14 cellular contexts compared by ENCODE assay signal in genomic region chr7:123754295-123754871, GRCh38.
"Had no signal": no experiment of that assay in that cellular context is flagged by ENCODE, and none has a peak within 500 bp of the region (broad histone marks: within the 10 kb centered on the region; RNA-seq: fewer than 3 reads in every experiment).

No MANE protein-coding gene starts in this region.

- H3K27ac ChIP-seq: cardiac muscle cell, gastrocnemius medialis, suprapubic skin, upper lobe of left lung had no signal

- H3K36me3 ChIP-seq: cardiac muscle cell, gastrocnemius medialis, suprapubic skin, upper lobe of left lung had no signal

- H3K9me3 ChIP-seq: gastrocnemius medialis, suprapubic skin, upper lobe of left lung had no signal

- FAIRE-seq: astrocyte, colon had no signal

- H3K4me3 ChIP-seq: cardiac muscle cell, gastrocnemius medialis, suprapubic skin, upper lobe of left lung had no signal

- DNase-seq: activated CD4-positive, alpha-beta T cell treated with anti-CD3 and anti-CD28 coated beads for 1 hour; activated CD4-positive, alpha-beta T cell treated with anti-CD3 and anti-CD28 coated beads, Interleukin-2, amount 50 U/mL, for 48 hours; activated gamma-delta T cell; activated naive CD8-positive, alpha-beta T cell treated with anti-CD3 and anti-CD28 coated beads, Interleukin-2, amount 50 U/mL, for 24 hours; activated T-cell treated with anti-CD3 and anti-CD28 coated beads, Interleukin-2, amount 50 U/mL, for 48 hours; effector CD8-positive, alpha-beta T cell; gastrocnemius medialis; stimulated activated CD4-positive, alpha-beta T cell treated with anti-CD3 and anti-CD28 coated beads, Interleukin-2, amount 100 ng/mL, for 48 hours; stimulated activated naive CD8-positive, alpha-beta T cell treated with anti-CD3 and anti-CD28 coated beads, Interleukin-15, Interleukin-2, amounts not matched to agents 100 U/mL and 50 U/mL, for 24 hours; upper lobe of left lung had no signal

- H3K27me3 ChIP-seq: cardiac muscle cell, gastrocnemius medialis, suprapubic skin, upper lobe of left lung had no signal

- ATAC-seq: activated naive CD8-positive, alpha-beta T cell treated with anti-CD3 and anti-CD28 coated beads, Interleukin-2, amount 50 U/mL, for 24 hours; gastrocnemius medialis; stimulated activated naive CD8-positive, alpha-beta T cell treated with anti-CD3 and anti-CD28 coated beads, Interleukin-15, Interleukin-2, amounts not matched to agents 100 U/mL and 50 U/mL, for 24 hours had no signal
